In genomic region chr10:77159538-77160110, GRCh38 we compare ENCODE assay signal across 17 cellular contexts.
DNase-seq lines count a peak whose midpoint lies in the region; FAIRE-seq and TF ChIP-seq lines count a peak whose summit lies in the region.
"Had no signal": no experiment of that assay in that cellular context is flagged by ENCODE, and none has a peak within 500 bp of the region (broad histone marks: within the 10 kb centered on the region; RNA-seq: fewer than 3 reads in every experiment).

No MANE protein-coding gene starts in this region.

- H4K20me1 ChIP-seq in endothelial cell of umbilical vein (replicated peaks; ENCODE audit: control insufficient read depth, extremely low read depth, insufficient read depth, low read length) = no peaks in the 10 kb centered on the region

- peaks cover 50% of the 10 kb centered on the region for H3K4me1 ChIP-seq in endothelial cell of umbilical vein (ENCODE audit: control insufficient read depth, extremely low read depth, insufficient read depth, low read length)

- intact Hi-C loops in endothelial cell of umbilical vein (cut with micrococcal nuclease) = no loop called here

- CTCF ChIA-PET in endothelial cell of umbilical vein (lab: Charles Lee) = interaction anchor here (1.0 to 1.1 kb wide), 2 partner anchors 22 to 597 kb away, joined by 3 read pairs; no protein-coding TSS in a partner anchor

- no peak overlapping the region for H3K4me3 ChIP-seq in endothelial cell of umbilical vein (replicated peaks in 1 of 3; ENCODE audit: insufficient read depth in 1 of 3, low read depth in 1 of 3, low read length in 3 of 3)
- H3K4me3 ChIP-seq: ascending aorta; BLaER1 treated with 17β-estradiol and CSF1 and Interleukin-3, amounts not matched to agents 10 nM and 100 nM; SK-N-MC had no signal

- peak overlapping the region; percentile 77 for H3K27ac ChIP-seq in endothelial cell of umbilical vein (ENCODE audit: insufficient read depth, low read depth, low read length)
- H3K27ac ChIP-seq: ascending aorta; BLaER1 treated with 17β-estradiol and CSF1 and Interleukin-3, amounts not matched to agents 10 nM and 100 nM; SK-N-MC had no signal

- no peak overlapping the region for H3K9ac ChIP-seq in endothelial cell of umbilical vein (replicated peaks; ENCODE audit: extremely low read depth, insufficient read depth, low read length)
- H3K9ac ChIP-seq: BLaER1 treated with 17β-estradiol and CSF1 and Interleukin-3, amounts not matched to agents 10 nM and 100 nM had no signal

- no peaks in the 10 kb centered on the region for H3K79me2 ChIP-seq in endothelial cell of umbilical vein (ENCODE audit: control insufficient read depth, insufficient read depth, low read length)

- H3K9me3 ChIP-seq in endothelial cell of umbilical vein (replicated peaks; ENCODE audit: control insufficient read depth, insufficient read depth, low read length) = no peaks in the 10 kb centered on the region
- H3K9me3 ChIP-seq: ascending aorta; BLaER1 treated with 17β-estradiol and CSF1 and Interleukin-3, amounts not matched to agents 10 nM and 100 nM had no signal

- FAIRE-seq in endothelial cell of umbilical vein (lab: Jason Lieb, UNC) = no peak
- FAIRE-seq: GM18507, TTC549 had no signal

- H3K36me3 ChIP-seq in endothelial cell of umbilical vein (ENCODE audit: control insufficient read depth in 2 of 2, extremely low read depth in 1 of 2, insufficient read depth in 2 of 2, low read length in 2 of 2) = no peaks in the 10 kb centered on the region
- H3K36me3 ChIP-seq: ascending aorta; BLaER1 treated with 17β-estradiol and CSF1 and Interleukin-3, amounts not matched to agents 10 nM and 100 nM had no signal

- H2AFZ ChIP-seq in endothelial cell of umbilical vein (ENCODE audit: low read depth, low read length) = no peak overlapping the region

- H3K9me1 ChIP-seq in endothelial cell of umbilical vein (replicated peaks; ENCODE audit: control insufficient read depth, extremely low read depth, insufficient read depth, low read length) = no peaks in the 10 kb centered on the region

- BruUV-seq in endothelial cell of umbilical vein (replicated peaks; lab: Mats Ljungman, UMichigan) = no TSS peak

- H3K27me3 ChIP-seq in endothelial cell of umbilical vein (ENCODE audit: control insufficient read depth in 2 of 2, insufficient read depth in 2 of 2, low read length in 2 of 2) = no peaks in the 10 kb centered on the region
- H3K27me3 ChIP-seq: ascending aorta; BLaER1 treated with 17β-estradiol and CSF1 and Interleukin-3, amounts not matched to agents 10 nM and 100 nM had no signal

- no peak for TF ChIP-seq POLR2A in endothelial cell of umbilical vein (IDR thresholded peaks at IDR 0.05; ENCODE audit: low read depth, low read length)

- POLR2A ChIA-PET in endothelial cell of umbilical vein (lab: Charles Lee) = no interaction called here

- DNase-seq in NCI-H69 (lab: John Stamatoyannopoulos, UW) (peak; percentile 18), endothelial cell of umbilical vein (ENCODE audit: low read depth, low spot score) (no peak), kidney tubule cell (ENCODE audit: low spot score) (peak; percentile 90), stromal cell of bone marrow (ENCODE audit: low read depth) (peak; percentile 54), retina (no peak), 8988T (no peak), D341Med (ENCODE audit: low spot score) (no peak)
- DNase-seq: activated CD4-positive, alpha-beta T cell treated with anti-CD3 and anti-CD28 coated beads, Interleukin-2, amount 10 ng/mL, durations not matched to agents 7 days and 5 days; activated naive CD4-positive, alpha-beta T cell treated with anti-CD3 and anti-CD28 coated beads for 36 hours; DMS53; NCI-H1048; OCI-M1 had no signal

- no peak overlapping the region for H3K4me2 ChIP-seq in endothelial cell of umbilical vein (ENCODE audit: insufficient read depth, low read length)
- H3K4me2 ChIP-seq: BLaER1 treated with 17β-estradiol and CSF1 and Interleukin-3, amounts not matched to agents 10 nM and 100 nM had no signal

- dilution Hi-C loops in endothelial cell of umbilical vein (cut with MboI; ENCODE audit: extremely low pct_ligation_motif_present, low sequenced_read_pairs) = no loop called here

- TF ChIP-seq CTCF in endothelial cell of umbilical vein (IDR thresholded peaks at IDR 0.05; ENCODE audit: extremely low read depth in 1 of 2, insufficient read depth in 1 of 2, low read depth in 1 of 2, low read length in 2 of 2) = no peak

TF ChIP-seq in endothelial cell of umbilical vein, 7 proteins besides CTCF, POLR2A, EP300 and RAD21:
- TF ChIP-seq EZH2 (IDR thresholded peaks at IDR 0.05; ENCODE audit: borderline replicate concordance, low read depth, low read length, severe bottlenecking) (no peak), JUN (IDR thresholded peaks at IDR 0.05; ENCODE audit: borderline replicate concordance, insufficient read depth, insufficient read length, low read depth) (no peak), POLR2AphosphoS5 (IDR thresholded peaks at IDR 0.05; ENCODE audit: insufficient read depth, low read depth, low read length) (no peak), GATA2 (IDR thresholded peaks at IDR 0.05; ENCODE audit: insufficient read depth, insufficient read length, low read depth, low read length) (no peak), MAX (IDR thresholded peaks at IDR 0.05; ENCODE audit: insufficient read depth, insufficient read length) (no peak), FOS (IDR thresholded peaks at IDR 0.05; ENCODE audit: borderline replicate concordance, insufficient read depth, low read length) (no peak), MYC (IDR thresholded peaks at IDR 0.05; ENCODE audit: low read depth, low read length) (no peak)

Comparison
In these comparisons a context has a peak if more than half of its experiments do, and no peak if none do; other contexts are left out.
1. DNase-seq: peak in NCI-H69 (single experiment), kidney tubule cell (single experiment) and stromal cell of bone marrow (single experiment); none in endothelial cell of umbilical vein (single experiment), retina (single experiment), 8988T (single experiment) and D341Med (single experiment).